In genomic region chr1:3599286-3599811, GRCh38 we compare ENCODE assay signal across 23 cellular contexts. TPM values are rescaled to one million over a fixed set of nuclear protein-coding genes. Genes with fewer than 3 reads are reported as not detected.
A peak's percentile ranks its signal among the peaks of the same experiment; 100 is the strongest.
DNase-seq lines count a peak whose midpoint lies in the region; ATAC-seq and TF ChIP-seq lines count a peak whose summit lies in the region.
"Had no signal": no experiment of that assay in that cellular context is flagged by ENCODE, and none has a peak within 500 bp of the region (broad histone marks: within the 10 kb centered on the region; RNA-seq: fewer than 3 reads in every experiment).

No MANE protein-coding gene starts in this region.

- peaks cover 1% of the 10 kb centered on the region for H3K36me3 Mint-ChIP-seq in central memory CD8-positive, alpha-beta T cell (ENCODE audit: insufficient read depth)
- H3K36me3 Mint-ChIP-seq: activated naive CD8-positive, alpha-beta T cell treated with anti-CD3 and anti-CD28 coated beads for 36 hours had no signal

- H3K9me3 ChIP-seq in Loucy (ENCODE audit: insufficient read depth, low read depth, low read length) (no peaks in the 10 kb centered on the region), upper lobe of left lung (no peaks in the 10 kb centered on the region)
- H3K9me3 ChIP-seq: gastrocnemius medialis, pancreas, right lobe of liver, uterus had no signal

- H3K4me1 ChIP-seq in Loucy (ENCODE audit: insufficient read depth, low read length, poor library complexity, severe bottlenecking) (peaks cover 38% of the 10 kb centered on the region), upper lobe of left lung (peaks cover 26 to 55% (median 48%) of the 10 kb centered on the region in 4 donors)
- H3K4me1 ChIP-seq: pancreas, right lobe of liver, uterus had no signal

- H4K20me1 ChIP-seq in Loucy (ENCODE audit: insufficient read depth, low read length, poor library complexity, severe bottlenecking): no peaks in the 10 kb centered on the region

- H3K9me2 ChIP-seq in Loucy (replicated peaks; ENCODE audit: low read depth, low read length): no peaks in the 10 kb centered on the region

- no peak overlapping the region for H3K27ac Mint-ChIP-seq in central memory CD8-positive, alpha-beta T cell (ENCODE audit: low read depth)
- H3K27ac Mint-ChIP-seq: activated B cell treated with CpG ODN at 0.5 μM for 24 hours; activated naive CD8-positive, alpha-beta T cell treated with anti-CD3 and anti-CD28 coated beads for 36 hours had no signal

- H3F3A ChIP-seq in Loucy (ENCODE audit: low read depth): no peaks in the 10 kb centered on the region

- H3K36me3 ChIP-seq in Loucy (ENCODE audit: insufficient read depth, low read length): no peaks in the 10 kb centered on the region
- H3K36me3 ChIP-seq in upper lobe of left lung: no peaks in the 10 kb centered on the region
- H3K36me3 ChIP-seq in H7 (replicated peaks; ENCODE audit: control insufficient read depth, insufficient read depth, low read length): no peaks in the 10 kb centered on the region
- H3K36me3 ChIP-seq: gastrocnemius medialis, pancreas, right lobe of liver, uterus had no signal

- TF ChIP-seq CTCF in Loucy (conservative IDR thresholded peaks at IDR 0.05; ENCODE audit: low read length): no peak
- no peak for TF ChIP-seq CTCF in upper lobe of left lung (IDR thresholded peaks at IDR 0.05)

- TF ChIP-seq POLR2A in upper lobe of left lung (IDR thresholded peaks at IDR 0.05): no peak

- peak overlapping the region; percentile 54 for H3K4me2 ChIP-seq in Loucy (ENCODE audit: low read depth, low read length, poor library complexity, severe bottlenecking)

- H3K27me3 Mint-ChIP-seq in central memory CD8-positive, alpha-beta T cell: no peaks in the 10 kb centered on the region
- H3K27me3 Mint-ChIP-seq: activated naive CD8-positive, alpha-beta T cell treated with anti-CD3 and anti-CD28 coated beads for 36 hours had no signal

- no peak for ATAC-seq in central memory CD8-positive, alpha-beta T cell (replicated peaks; ENCODE audit: extremely low read depth, poor library complexity, severe bottlenecking)
- peak in 1 of 2 donors; percentile 35 for ATAC-seq in upper lobe of left lung (ENCODE audit: low FRiP score in 2 of 2)
- ATAC-seq: esophagus mucosa, pancreas, right lobe of liver had no signal

- no peak overlapping the region for H2AFZ ChIP-seq in Loucy (ENCODE audit: low read length)

- H3K27ac ChIP-seq in upper lobe of left lung: no peak overlapping the region
- H3K27ac ChIP-seq: pancreas, right lobe of liver, uterus had no signal

- no peaks in the 10 kb centered on the region for H3K27me3 ChIP-seq in Loucy (ENCODE audit: insufficient read depth, low read length, poor library complexity, severe bottlenecking)
- no peaks in the 10 kb centered on the region for H3K27me3 ChIP-seq in upper lobe of left lung
- no peaks in the 10 kb centered on the region for H3K27me3 ChIP-seq in H7 (ENCODE audit: control insufficient read depth, insufficient read depth, low read length)
- H3K27me3 ChIP-seq: gastrocnemius medialis, pancreas, right lobe of liver, uterus had no signal

- peak overlapping the region; percentile 72 for H3K9ac ChIP-seq in Loucy (ENCODE audit: low read depth, low read length, poor library complexity, severe bottlenecking)

- WGBS in upper lobe of left lung, 2 donors: 73% methylated on average over 13 to 16 of the region's 16 CpGs

- TF ChIP-seq EP300 in upper lobe of left lung (IDR thresholded peaks at IDR 0.05): no peak

- H3K79me2 ChIP-seq in Loucy (ENCODE audit: insufficient read depth, low read length): peaks cover 20% of the 10 kb centered on the region; the same call in 1 of the 2 replicates

- no peak for DNase-seq in central memory CD8-positive, alpha-beta T cell (ENCODE audit: low spot score in 2 of 2)
- DNase-seq in myocyte (ENCODE audit: low read depth) (peak; percentile 62), upper lobe of left lung (peak; percentile 62 to 84), HK-2 (ENCODE audit: unreplicated experiment) (no peak), H7 (no peak)
- no peak for DNase-seq in effector CD8-positive, alpha-beta T cell (lab: John Stamatoyannopoulos, UW)
- DNase-seq: activated B cell treated with CpG ODN at 0.5 μM for 24 hours; activated CD4-positive, alpha-beta T cell treated with anti-CD3 and anti-CD28 coated beads, Interleukin-2, amount 50 U/mL, for 4 hours; activated CD8-positive, alpha-beta memory T cell treated with anti-CD3 and anti-CD28 coated beads, Interleukin-2, amount 50 U/mL, for 4 hours; activated naive CD8-positive, alpha-beta T cell treated with anti-CD3 and anti-CD28 coated beads for 36 hours; DND-41; kidney; NCI-H1105 treated with DMSO at 0.1 percent for 48 hours; NCI-H2107; pancreas; right lobe of liver; RPMI8226; stimulated activated CD4-positive, alpha-beta T cell treated with anti-CD3 and anti-CD28 coated beads, Interleukin-15, amount 100 ng/mL, for 24 hours; T-helper 9 cell; uterus had no signal

- H3K4me3 ChIP-seq in Loucy (ENCODE audit: low read length, poor library complexity, severe bottlenecking): peak overlapping the region; percentile 63
- no peak overlapping the region for H3K4me3 ChIP-seq in upper lobe of left lung
- H3K4me3 ChIP-seq in H7 (ENCODE audit: insufficient read depth, low read depth, low read length): no peak overlapping the region
- H3K4me3 ChIP-seq: gastrocnemius medialis, pancreas, right lobe of liver, uterus had no signal

- no peaks in the 10 kb centered on the region for H3K9me3 Mint-ChIP-seq in central memory CD8-positive, alpha-beta T cell
- H3K9me3 Mint-ChIP-seq: activated B cell treated with CpG ODN at 0.5 μM for 24 hours; activated naive CD8-positive, alpha-beta T cell treated with anti-CD3 and anti-CD28 coated beads for 36 hours had no signal

- H3K4me3 Mint-ChIP-seq in central memory CD8-positive, alpha-beta T cell: peak overlapping the region; percentile 23
- H3K4me3 Mint-ChIP-seq: activated B cell treated with CpG ODN at 0.5 μM for 24 hours; activated naive CD8-positive, alpha-beta T cell treated with anti-CD3 and anti-CD28 coated beads for 36 hours had no signal

- peaks cover 17% of the 10 kb centered on the region for H3K4me1 Mint-ChIP-seq in central memory CD8-positive, alpha-beta T cell

RNA-seq across cellular contexts. Expression of gene MEGF6, which starts 12.0 kb away (rescaled TPM):
- total RNA-seq in myocyte (0.13 and 0.16 TPM in 2 replicates), upper lobe of left lung (100 to 1,000 TPM in 1 of 6 donors, 10 to 100 TPM in 5; 23.8 to 128 (median 83.5) TPM)
- polyA plus RNA-seq in myocyte (2012): 45.6 TPM
- 22.8 and 27.1 TPM in 2 replicates for total RNA-seq in H7 (2014; rRNA removed; shearing (Covaris generic))

RNA-seq across cellular contexts. Expression of gene TPRG1L, which starts 25.5 kb away (rescaled TPM):
- total RNA-seq in myocyte (19.7 and 23.2 TPM in 2 replicates), upper lobe of left lung (10 to 100 TPM; 16.6 to 48.3 (median 40.2) TPM)
- polyA plus RNA-seq in myocyte (2012): 78.4 TPM
- total RNA-seq in H7 (2014; rRNA removed; shearing (Covaris generic)): 19.6 and 22.0 TPM in 2 replicates

RNA-seq across cellular contexts. Expression of gene WRAP73, which starts 50.6 kb away (rescaled TPM):
- total RNA-seq in myocyte (25.8 and 29.0 TPM in 2 replicates), upper lobe of left lung (10 to 100 TPM; 14.0 to 33.5 (median 19.9) TPM)
- polyA plus RNA-seq in myocyte (2012): 22.3 TPM
- 31.5 and 33.1 TPM in 2 replicates for total RNA-seq in H7 (2014; rRNA removed; shearing (Covaris generic))

RNA-seq across cellular contexts. Expression of gene TP73, which starts 53.0 kb away (rescaled TPM):
- total RNA-seq in myocyte: 1.3 and 2.2 TPM in 2 replicates
- 0.39 TPM for polyA plus RNA-seq in myocyte (2012)
- 1 to 10 TPM in 5 of 6 donors, under 1 TPM in 1; 0.77 to 9.8 (median 4.1) TPM for total RNA-seq in upper lobe of left lung
- total RNA-seq in H7 (2014; rRNA removed; shearing (Covaris generic)): 0.55 and 1.6 TPM in 2 replicates

Comparison
In these comparisons a context has a peak if more than half of its experiments do, and no peak if none do; other contexts are left out.
1. DNase-seq: peak in myocyte (single experiment) and upper lobe of left lung (2 of 2); none in central memory CD8-positive, alpha-beta T cell (0 of 2), effector CD8-positive, alpha-beta T cell (single experiment), HK-2 (single experiment) and H7 (single experiment).
2. RNA of gene MEGF6, which starts 12.0 kb away (total RNA-seq): 23.8 to 128 TPM in upper lobe of left lung and 22.8 to 27.1 TPM in H7; 0.13 to 0.16 TPM in myocyte; every median in the first group is over 10 times any median in the second.